Comparison of ENCODE assay signal across 12 cellular contexts in genomic region chr1:92944901-92945747, GRCh38. TPM values are rescaled to one million over a fixed set of nuclear protein-coding genes. Genes with fewer than 3 reads are reported as not detected.
DNase-seq lines count a peak whose midpoint lies in the region; ATAC-seq and TF ChIP-seq lines count a peak whose summit lies in the region.
"Had no signal": no experiment of that assay in that cellular context is flagged by ENCODE, and none has a peak within 500 bp of the region (broad histone marks: within the 10 kb centered on the region; RNA-seq: fewer than 3 reads in every experiment).

No MANE protein-coding gene starts in this region.

- no peak overlapping the region for H2AFZ ChIP-seq in PC-9

- POLR2A ChIA-PET in PC-9 (lab: Charles Lee; ENCODE audit: unreplicated experiment): no interaction called here

- H3K27ac Mint-ChIP-seq in stimulated activated naive CD8-positive, alpha-beta T cell treated with anti-CD3 and anti-CD28 coated beads, Interleukin-15, Interleukin-2, amounts not matched to agents 100 ng/mL and 50 ng/mL, for 24 hours: peak overlapping the region; percentile 42
- H3K27ac Mint-ChIP-seq in stimulated activated naive CD8-positive, alpha-beta T cell treated with anti-CD3 and anti-CD28 coated beads, Interleukin-15, amount 100 ng/mL, for 72 hours: no peak overlapping the region

- no TSS peak for BruUV-seq in PC-9 (replicated peaks; lab: Mats Ljungman, UMichigan)

- no peak overlapping the region for H3K4me3 Mint-ChIP-seq in stimulated activated naive CD8-positive, alpha-beta T cell treated with anti-CD3 and anti-CD28 coated beads, Interleukin-15, Interleukin-2, amounts not matched to agents 100 ng/mL and 50 ng/mL, for 24 hours
- no peak overlapping the region for H3K4me3 Mint-ChIP-seq in stimulated activated naive CD8-positive, alpha-beta T cell treated with anti-CD3 and anti-CD28 coated beads, Interleukin-15, amount 100 ng/mL, for 72 hours
- H3K4me3 Mint-ChIP-seq: natural killer cell treated with Interleukin-12 subunit alpha and Interleukin-12 subunit beta and Interleukin-15 and Interleukin-18, amount 100 ng/mL, for 72 hours had no signal

- H3K27ac ChIP-seq in Peyer's patch: peak overlapping the region in 3 of 4 donors; percentile 28 to 31 (median 31)
- H3K27ac ChIP-seq in PC-9: no peak overlapping the region

- DNase-seq in stimulated activated naive CD8-positive, alpha-beta T cell treated with anti-CD3 and anti-CD28 coated beads, Interleukin-15, amount 100 ng/mL, for 72 hours: no peak
- DNase-seq in Peyer's patch (no peak), medulla oblongata (ENCODE audit: extremely low spot score) (peak; percentile 50), PC-9 (no peak), NCI-H226 (no peak), GM03348 (ENCODE audit: low spot score) (no peak)
- DNase-seq: NCI-H1436; stimulated activated CD4-positive, alpha-beta T cell treated with anti-CD3 and anti-CD28 coated beads, Interleukin-15, amount 100 ng/mL, for 24 hours; stimulated activated naive CD4-positive, alpha-beta T cell had no signal

- intact Hi-C loops in PC-9 (cut with micrococcal nuclease; ENCODE audit: unreplicated experiment): no loop called here

- TF ChIP-seq POLR2A in Peyer's patch (IDR thresholded peaks at IDR 0.05): no peak

- no peak overlapping the region for H3K4me2 ChIP-seq in PC-9

- no peaks in the 10 kb centered on the region for H4K20me1 ChIP-seq in PC-9 (ENCODE audit: insufficient read depth)

- H3K4me1 ChIP-seq in Peyer's patch (peaks cover 0 to 22% (median 13%) of the 10 kb centered on the region in 4 donors), PC-9 (replicated peaks; ENCODE audit: insufficient read depth) (peaks cover 6% of the 10 kb centered on the region)

- CTCF ChIA-PET in PC-9 (lab: Charles Lee): no interaction called here

- H3K9me2 ChIP-seq in PC-9 (ENCODE audit: insufficient read depth): no peaks in the 10 kb centered on the region; the same call in 1 of the 2 replicates

- peaks cover 67% of the 10 kb centered on the region for H3K4me1 Mint-ChIP-seq in stimulated activated naive CD8-positive, alpha-beta T cell treated with anti-CD3 and anti-CD28 coated beads, Interleukin-15, Interleukin-2, amounts not matched to agents 100 ng/mL and 50 ng/mL, for 24 hours (ENCODE audit: low read depth)
- peaks cover 59% of the 10 kb centered on the region for H3K4me1 Mint-ChIP-seq in stimulated activated naive CD8-positive, alpha-beta T cell treated with anti-CD3 and anti-CD28 coated beads, Interleukin-15, amount 100 ng/mL, for 72 hours

- no peak for ATAC-seq in stimulated activated naive CD8-positive, alpha-beta T cell treated with anti-CD3 and anti-CD28 coated beads, Interleukin-15, amount 100 ng/mL, for 72 hours
- ATAC-seq in GM21723 (IDR thresholded peaks at IDR 0.05; ENCODE audit: unreplicated experiment): no peak
- ATAC-seq: natural killer cell treated with Interleukin-12 subunit alpha and Interleukin-12 subunit beta and Interleukin-15 and Interleukin-18, amount 100 ng/mL, for 72 hours had no signal

- no peaks in the 10 kb centered on the region for H3K9me3 Mint-ChIP-seq in stimulated activated naive CD8-positive, alpha-beta T cell treated with anti-CD3 and anti-CD28 coated beads, Interleukin-15, Interleukin-2, amounts not matched to agents 100 ng/mL and 50 ng/mL, for 24 hours
- H3K9me3 Mint-ChIP-seq in stimulated activated naive CD8-positive, alpha-beta T cell treated with anti-CD3 and anti-CD28 coated beads, Interleukin-15, amount 100 ng/mL, for 72 hours: no peaks in the 10 kb centered on the region
- H3K9me3 Mint-ChIP-seq: natural killer cell treated with Interleukin-12 subunit alpha and Interleukin-12 subunit beta and Interleukin-15 and Interleukin-18, amount 100 ng/mL, for 72 hours had no signal

- H3K27me3 Mint-ChIP-seq in stimulated activated naive CD8-positive, alpha-beta T cell treated with anti-CD3 and anti-CD28 coated beads, Interleukin-15, Interleukin-2, amounts not matched to agents 100 ng/mL and 50 ng/mL, for 24 hours: no peaks in the 10 kb centered on the region
- no peaks in the 10 kb centered on the region for H3K27me3 Mint-ChIP-seq in stimulated activated naive CD8-positive, alpha-beta T cell treated with anti-CD3 and anti-CD28 coated beads, Interleukin-15, amount 100 ng/mL, for 72 hours
- H3K27me3 Mint-ChIP-seq: natural killer cell treated with Interleukin-12 subunit alpha and Interleukin-12 subunit beta and Interleukin-15 and Interleukin-18, amount 100 ng/mL, for 72 hours had no signal

- H3K4me3 ChIP-seq in Peyer's patch: no peak overlapping the region
- no peak overlapping the region for H3K4me3 ChIP-seq in PC-9

- H3K9me3 ChIP-seq in Peyer's patch: no peaks in the 10 kb centered on the region
- no peaks in the 10 kb centered on the region for H3K9me3 ChIP-seq in PC-9 (ENCODE audit: insufficient read depth, low read depth)

- H3K27me3 ChIP-seq in Peyer's patch (no peaks in the 10 kb centered on the region), PC-9 (ENCODE audit: insufficient read depth, low read depth) (no peaks in the 10 kb centered on the region)

- peaks cover 55% of the 10 kb centered on the region for H3K79me2 ChIP-seq in PC-9 (ENCODE audit: low read depth)

- TF ChIP-seq CTCF in Peyer's patch (IDR thresholded peaks at IDR 0.05): no peak
- TF ChIP-seq CTCF in PC-9 (conservative IDR thresholded peaks at IDR 0.05): no peak

- no peaks in the 10 kb centered on the region for H3F3A ChIP-seq in PC-9 (ENCODE audit: insufficient read depth, low read depth)

- H3K36me3 ChIP-seq in Peyer's patch (no peaks in the 10 kb centered on the region), PC-9 (ENCODE audit: low read depth) (no peaks in the 10 kb centered on the region)

- H3K36me3 Mint-ChIP-seq in stimulated activated naive CD8-positive, alpha-beta T cell treated with anti-CD3 and anti-CD28 coated beads, Interleukin-15, Interleukin-2, amounts not matched to agents 100 ng/mL and 50 ng/mL, for 24 hours (ENCODE audit: low read depth): no peaks in the 10 kb centered on the region
- H3K36me3 Mint-ChIP-seq: natural killer cell treated with Interleukin-12 subunit alpha and Interleukin-12 subunit beta and Interleukin-15 and Interleukin-18, amount 100 ng/mL, for 72 hours had no signal

RNA-seq across cellular contexts. Expression of gene DIPK1A, which starts 16.1 kb away (rescaled TPM):
- 10 to 100 TPM in 1 of 4 donors, 1 to 10 TPM in 3; 5.1 to 12.4 (median 7.8) TPM for total RNA-seq in Peyer's patch
- total RNA-seq in PC-9 (2021): 10.5 and 11.2 TPM in 2 replicates
